ENCODE assay signal across 1 cellular context in genomic region chr1:233620065-233620464, GRCh38.
TF ChIP-seq lines count a peak whose summit lies in the region.

No MANE protein-coding gene starts in this region.

TF ChIP-seq in GM12878, 131 proteins besides CTCF, POLR2A, EP300 and RAD21 (continued from another document):
- no peak for TF ChIP-seq BCL3 (IDR thresholded peaks at IDR 0.05; ENCODE audit: borderline replicate concordance, insufficient read depth, low read depth, low read length, poor library complexity, severe bottlenecking)
- TF ChIP-seq STAT1 (conservative IDR thresholded peaks at IDR 0.05) = no peak
- TF ChIP-seq SPI1 (IDR thresholded peaks at IDR 0.05; ENCODE audit: borderline replicate concordance, insufficient read depth, low read depth, low read length) = no peak
- TF ChIP-seq ZNF622 (IDR thresholded peaks at IDR 0.05) = no peak
- no peak for TF ChIP-seq TAF1 (IDR thresholded peaks at IDR 0.05; ENCODE audit: borderline replicate concordance, low read depth, low read length)
- TF ChIP-seq MTA3 (IDR thresholded peaks at IDR 0.05; ENCODE audit: borderline replicate concordance, low read length) = no peak
- TF ChIP-seq ATF3 (IDR thresholded peaks at IDR 0.05; ENCODE audit: borderline replicate concordance, extremely low read depth, low read depth, low read length) = no peak
- no peak for TF ChIP-seq CHD4 (IDR thresholded peaks at IDR 0.05)
